In the genomic region with DNA sequence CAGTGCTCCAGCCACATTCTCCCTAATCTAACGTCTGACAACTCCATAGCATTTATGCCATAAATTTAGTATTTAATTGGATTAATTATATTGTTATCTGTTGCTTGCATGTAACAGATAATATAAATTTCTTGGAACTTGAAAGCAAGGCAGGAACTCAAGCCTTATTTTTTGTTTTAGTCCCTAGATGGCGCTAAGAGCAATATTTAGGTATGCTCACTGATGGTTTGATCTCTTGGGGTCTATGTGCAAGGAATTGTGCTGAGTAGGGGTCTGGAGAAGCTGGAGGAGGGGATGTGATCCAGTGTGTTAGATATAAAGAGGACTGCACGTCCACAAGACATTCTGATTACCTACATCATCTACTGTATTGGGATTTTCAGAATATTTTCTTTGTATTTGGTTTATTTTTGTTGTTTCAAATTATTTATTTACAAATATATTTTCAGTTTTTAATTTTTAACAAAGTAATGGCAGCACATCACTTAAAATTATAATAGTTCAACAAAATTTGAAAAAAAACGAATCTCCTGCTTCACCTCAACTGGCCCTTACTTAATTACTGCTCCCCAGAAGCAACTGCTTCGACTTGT, we compare ENCODE assay signal across 9 cellular contexts. TPM values are rescaled to one million over a fixed set of nuclear protein-coding genes. Genes with fewer than 3 reads are reported as not detected.
A peak's percentile ranks its signal among the peaks of the same experiment; 100 is the strongest.
DNase-seq lines count a peak whose midpoint lies in the region; ATAC-seq, FAIRE-seq and TF ChIP-seq lines count a peak whose summit lies in the region.
"Had no signal": no experiment of that assay in that cellular context is flagged by ENCODE, and none has a peak within 500 bp of the region (broad histone marks: within the 10 kb centered on the region; RNA-seq: fewer than 3 reads in every experiment).

No MANE protein-coding gene starts in this region.

- H3K4me3 ChIP-seq in lower lobe of right lung, result no peak overlapping the region
- H3K4me3 ChIP-seq in naive thymus-derived CD4-positive, alpha-beta T cell (ENCODE audit: low read length), result no peak overlapping the region

- H3K27ac Mint-ChIP-seq in naive thymus-derived CD4-positive, alpha-beta T cell, result no peak overlapping the region
- H3K27ac Mint-ChIP-seq: activated CD4-positive, alpha-beta memory T cell treated with anti-CD3 and anti-CD28 coated beads, Interleukin-2, amount 10 ng/mL, durations not matched to agents 7 days and 5 days had no signal

- no peaks in the 10 kb centered on the region for H3K9me3 Mint-ChIP-seq in naive thymus-derived CD4-positive, alpha-beta T cell
- H3K9me3 Mint-ChIP-seq: activated CD4-positive, alpha-beta memory T cell treated with anti-CD3 and anti-CD28 coated beads, Interleukin-2, amount 10 ng/mL, durations not matched to agents 7 days and 5 days had no signal

- H3K4me3 Mint-ChIP-seq in naive thymus-derived CD4-positive, alpha-beta T cell, result no peak overlapping the region
- H3K4me3 Mint-ChIP-seq: activated CD4-positive, alpha-beta memory T cell treated with anti-CD3 and anti-CD28 coated beads, Interleukin-2, amount 10 ng/mL, durations not matched to agents 7 days and 5 days had no signal

- H3K27ac ChIP-seq in lower lobe of right lung, result no peak overlapping the region
- H3K27ac ChIP-seq in naive thymus-derived CD4-positive, alpha-beta T cell (ENCODE audit: low read depth, low read length), result no peak overlapping the region

- intact Hi-C loops in lower lobe of right lung (cut with DNase I), result no loop called here
- intact Hi-C loops in naive thymus-derived CD4-positive, alpha-beta T cell (cut with micrococcal nuclease), result no loop called here
- intact Hi-C loops in left colon (cut with DNase I, micrococcal nuclease), result no loop called here

- no peaks in the 10 kb centered on the region for H3K9me3 ChIP-seq in lower lobe of right lung
- H3K9me3 ChIP-seq in naive thymus-derived CD4-positive, alpha-beta T cell (ENCODE audit: control insufficient read depth in 2 of 3, low read length in 3 of 3), result no peaks in the 10 kb centered on the region

- H3K27me3 ChIP-seq in lower lobe of right lung (ENCODE audit: low read depth), result no peaks in the 10 kb centered on the region
- H3K27me3 ChIP-seq in naive thymus-derived CD4-positive, alpha-beta T cell (ENCODE audit: control insufficient read depth in 2 of 2, insufficient read depth in 2 of 2, low read length in 2 of 2), result peaks cover 0 to 3% of the 10 kb centered on the region in 2 donors

- DNase-seq in ELR (ENCODE audit: low read depth) (peak; percentile 42), LHCN-M2 (ENCODE audit: low read depth) (peak; percentile 14), lower lobe of right lung (no peak), left colon (no peak)
- no peak for DNase-seq in naive thymus-derived CD4-positive, alpha-beta T cell
- DNase-seq: activated CD4-positive, alpha-beta memory T cell treated with anti-CD3 and anti-CD28 coated beads, Interleukin-2, amount 10 ng/mL, durations not matched to agents 7 days and 5 days had no signal

- peaks cover 0 to 4% (median 0%) of the 10 kb centered on the region in 7 donors for H3K4me1 Mint-ChIP-seq in naive thymus-derived CD4-positive, alpha-beta T cell
- H3K4me1 Mint-ChIP-seq: activated CD4-positive, alpha-beta memory T cell treated with anti-CD3 and anti-CD28 coated beads, Interleukin-2, amount 10 ng/mL, durations not matched to agents 7 days and 5 days had no signal

- CTCF ChIA-PET in naive thymus-derived CD4-positive, alpha-beta T cell (lab: Charles Lee), result no interaction called here

- no peaks in the 10 kb centered on the region for H3K36me3 ChIP-seq in lower lobe of right lung
- no peaks in the 10 kb centered on the region for H3K36me3 ChIP-seq in naive thymus-derived CD4-positive, alpha-beta T cell (ENCODE audit: control insufficient read depth in 2 of 3, insufficient read depth in 3 of 3, low read length in 3 of 3)

- TF ChIP-seq CTCF in lower lobe of right lung (IDR thresholded peaks at IDR 0.05), result peak; percentile 31

- ATAC-seq in lower lobe of right lung, result no peak
- no peak for ATAC-seq in GM21381 (IDR thresholded peaks at IDR 0.05; ENCODE audit: unreplicated experiment)
- no peak for ATAC-seq in naive thymus-derived CD4-positive, alpha-beta T cell
- no peak for ATAC-seq in left colon
- ATAC-seq in HG03097 (IDR thresholded peaks at IDR 0.05; ENCODE audit: low FRiP score, unreplicated experiment), result no peak

- POLR2A ChIA-PET in naive thymus-derived CD4-positive, alpha-beta T cell (lab: Charles Lee), result no interaction called here

- H3K27me3 Mint-ChIP-seq in naive thymus-derived CD4-positive, alpha-beta T cell, result peaks cover 7 to 24% (median 16%) of the 10 kb centered on the region in 5 donors

- H3K4me1 ChIP-seq in lower lobe of right lung, result peaks cover 7% of the 10 kb centered on the region
- no peaks in the 10 kb centered on the region for H3K4me1 ChIP-seq in naive thymus-derived CD4-positive, alpha-beta T cell (ENCODE audit: control insufficient read depth in 2 of 2, insufficient read depth in 2 of 2, low read length in 2 of 2)

- H3K36me3 Mint-ChIP-seq in naive thymus-derived CD4-positive, alpha-beta T cell, result peaks cover 0 to 3% (median 0%) of the 10 kb centered on the region in 5 donors

- FAIRE-seq in TTC549 (lab: Jason Lieb, UNC), result peak; percentile 71

RNA-seq across cellular contexts. Expression of a gene that starts 32.8 kb away (rescaled TPM):
- total RNA-seq in LHCN-M2 (2014; rRNA removed), result 18.1 and 19.4 TPM in 2 replicates
- polyA plus RNA-seq in LHCN-M2 (2012), result 7.9 TPM
- total RNA-seq in lower lobe of right lung, result 3.8 TPM
- 1 to 10 TPM; 1.1 to 2.8 (median 1.7) TPM for total RNA-seq in naive thymus-derived CD4-positive, alpha-beta T cell
- not detected for polyA plus RNA-seq in naive thymus-derived CD4-positive, alpha-beta T cell
- total RNA-seq in left colon, result 1 to 10 TPM; 2.1 to 3.7 TPM

RNA-seq across cellular contexts. Expression of a gene that starts 32.9 kb away (rescaled TPM):
- total RNA-seq in LHCN-M2 (2014; rRNA removed) (27.1 and 32.1 TPM in 2 replicates), lower lobe of right lung (36.6 TPM), left colon (10 to 100 TPM; 33.0 to 33.1 TPM)
- polyA plus RNA-seq in LHCN-M2 (2012), result 12.4 TPM
- total RNA-seq in naive thymus-derived CD4-positive, alpha-beta T cell, result 10 to 100 TPM; 29.8 to 40.6 (median 36.1) TPM
- 10 to 100 TPM; 16.3 to 20.8 TPM for polyA plus RNA-seq in naive thymus-derived CD4-positive, alpha-beta T cell

Comparison
In these comparisons a context has a peak if more than half of its experiments do, and no peak if none do; other contexts are left out.
1. DNase-seq: peak in ELR (single experiment) and LHCN-M2 (single experiment); none in lower lobe of right lung (single experiment), naive thymus-derived CD4-positive, alpha-beta T cell (0 of 9) and left colon (0 of 2).